8 cellular contexts compared by ENCODE assay signal in genomic region chr3:101518421-101518871, GRCh38. TPM values are rescaled to one million over a fixed set of nuclear protein-coding genes. Genes with fewer than 3 reads are reported as not detected.
DNase-seq lines count a peak whose midpoint lies in the region; ATAC-seq and TF ChIP-seq lines count a peak whose summit lies in the region.

No MANE protein-coding gene starts in this region.

- peak; percentile 35 for DNase-seq in activated T-cell treated with anti-CD3 and anti-CD28 coated beads, Interleukin-2, amount 50 U/mL, for 1 hour
- DNase-seq in stimulated activated CD4-positive, alpha-beta T cell treated with anti-CD3 and anti-CD28 coated beads, Interleukin-12 subunit alpha, Interleukin-12 subunit beta, amount 100 ng/mL, for 4 hours: peak; percentile 19
- DNase-seq in A673 (ENCODE audit: low spot score) (no peak), ascending aorta (ENCODE audit: low spot score in 2 of 2) (no peak), NCI-H1930 (lab: John Stamatoyannopoulos, UW) (no peak)

- peak; percentile 99 for ATAC-seq in GM18499 (IDR thresholded peaks at IDR 0.05; ENCODE audit: insufficient read depth, unreplicated experiment)
- peak; percentile 97 for ATAC-seq in GM21786 (IDR thresholded peaks at IDR 0.05; ENCODE audit: unreplicated experiment)

- CTCF ChIA-PET in A673 (lab: Charles Lee): no interaction called here

- H3K9me3 ChIP-seq in Loucy (ENCODE audit: insufficient read depth, low read depth, low read length) (no peaks in the 10 kb centered on the region), A673 (ENCODE audit: low read depth, low read length, poor library complexity, severe bottlenecking) (no peaks in the 10 kb centered on the region), ascending aorta (no peaks in the 10 kb centered on the region)

- no peaks in the 10 kb centered on the region for H3K36me3 ChIP-seq in Loucy (ENCODE audit: insufficient read depth, low read length)
- H3K36me3 ChIP-seq in A673 (ENCODE audit: insufficient read depth, low read length, poor library complexity, severe bottlenecking): no peaks in the 10 kb centered on the region
- H3K36me3 ChIP-seq in ascending aorta: no peaks in the 10 kb centered on the region

- BruUV-seq in A673 (replicated peaks; lab: Mats Ljungman, UMichigan): no TSS peak

- H3K79me2 ChIP-seq in Loucy (ENCODE audit: insufficient read depth, low read length): no peaks in the 10 kb centered on the region

- peak overlapping the region; percentile 82 for H2AFZ ChIP-seq in Loucy (ENCODE audit: low read length)

- H3K9me2 ChIP-seq in Loucy (replicated peaks; ENCODE audit: low read depth, low read length): no peaks in the 10 kb centered on the region

- H3K4me1 ChIP-seq in Loucy (ENCODE audit: insufficient read depth, low read length, poor library complexity, severe bottlenecking) (peaks cover 56% of the 10 kb centered on the region), A673 (ENCODE audit: insufficient read depth, low read length, poor library complexity, severe bottlenecking) (peaks cover 5% of the 10 kb centered on the region), ascending aorta (no peaks in the 10 kb centered on the region)

- no peaks in the 10 kb centered on the region for H3F3A ChIP-seq in Loucy (ENCODE audit: low read depth)

- no peak overlapping the region for H3K4me2 ChIP-seq in Loucy (ENCODE audit: low read depth, low read length, poor library complexity, severe bottlenecking)

- TF ChIP-seq CTCF in Loucy (conservative IDR thresholded peaks at IDR 0.05; ENCODE audit: low read length) (no peak), A673 (conservative IDR thresholded peaks at IDR 0.05; ENCODE audit: low read depth, low read length) (no peak), ascending aorta (IDR thresholded peaks at IDR 0.05) (no peak)

- no peaks in the 10 kb centered on the region for H4K20me1 ChIP-seq in Loucy (ENCODE audit: insufficient read depth, low read length, poor library complexity, severe bottlenecking)

- H3K27ac ChIP-seq in A673 (ENCODE audit: low read depth, low read length, poor library complexity, severe bottlenecking): no peak overlapping the region
- no peak overlapping the region for H3K27ac ChIP-seq in ascending aorta

- H3K9ac ChIP-seq in Loucy (ENCODE audit: low read depth, low read length, poor library complexity, severe bottlenecking): no peak overlapping the region

- intact Hi-C loops in A673 (cut with micrococcal nuclease; ENCODE audit: unreplicated experiment): loop anchor here (10.0 kb wide), 1 partner anchor 294 kb away; no protein-coding TSS in a partner anchor
- intact Hi-C loops in ascending aorta (cut with DNase I): no loop called here

- POLR2A ChIA-PET in A673 (lab: Charles Lee; ENCODE audit: low non-redundant PET): no interaction called here

- H3K27me3 ChIP-seq in Loucy (ENCODE audit: insufficient read depth, low read length, poor library complexity, severe bottlenecking) (no peaks in the 10 kb centered on the region), A673 (replicated peaks; ENCODE audit: insufficient read depth, low read depth, low read length, poor library complexity) (no peaks in the 10 kb centered on the region), ascending aorta (no peaks in the 10 kb centered on the region)

- H3K4me3 ChIP-seq in Loucy (ENCODE audit: low read length, poor library complexity, severe bottlenecking) (no peak overlapping the region), A673 (ENCODE audit: low read depth, low read length, poor library complexity, severe bottlenecking) (no peak overlapping the region), ascending aorta (no peak overlapping the region)

RNA-seq across cellular contexts. Expression of gene SENP7, which starts 5.4 kb away (rescaled TPM):
- total RNA-seq in A673 (2021): 10.2 and 14.2 TPM in 2 replicates
- total RNA-seq in ascending aorta: 6.1 TPM

RNA-seq across cellular contexts. Expression of gene TRMT10C, which starts 43.2 kb away (rescaled TPM):
- 36.7 and 41.9 TPM in 2 replicates for total RNA-seq in A673 (2021)
- total RNA-seq in ascending aorta: 5.9 TPM

RNA-seq across cellular contexts. Expression of gene PCNP, which starts 55.5 kb away (rescaled TPM):
- total RNA-seq in A673 (2021) (194 and 201 TPM in 2 replicates), ascending aorta (50.8 TPM)

Comparison
In these comparisons a context has a peak if more than half of its experiments do, and no peak if none do; other contexts are left out.
1. DNase-seq: peak in activated T-cell treated with anti-CD3 and anti-CD28 coated beads, Interleukin-2, amount 50 U/mL, for 1 hour (single experiment) and stimulated activated CD4-positive, alpha-beta T cell treated with anti-CD3 and anti-CD28 coated beads, Interleukin-12 subunit alpha, Interleukin-12 subunit beta, amount 100 ng/mL, for 4 hours (single experiment); none in A673 (single experiment), ascending aorta (0 of 2) and NCI-H1930 (0 of 2).